ENCODE assay signal across 15 cellular contexts in the genomic region with DNA sequence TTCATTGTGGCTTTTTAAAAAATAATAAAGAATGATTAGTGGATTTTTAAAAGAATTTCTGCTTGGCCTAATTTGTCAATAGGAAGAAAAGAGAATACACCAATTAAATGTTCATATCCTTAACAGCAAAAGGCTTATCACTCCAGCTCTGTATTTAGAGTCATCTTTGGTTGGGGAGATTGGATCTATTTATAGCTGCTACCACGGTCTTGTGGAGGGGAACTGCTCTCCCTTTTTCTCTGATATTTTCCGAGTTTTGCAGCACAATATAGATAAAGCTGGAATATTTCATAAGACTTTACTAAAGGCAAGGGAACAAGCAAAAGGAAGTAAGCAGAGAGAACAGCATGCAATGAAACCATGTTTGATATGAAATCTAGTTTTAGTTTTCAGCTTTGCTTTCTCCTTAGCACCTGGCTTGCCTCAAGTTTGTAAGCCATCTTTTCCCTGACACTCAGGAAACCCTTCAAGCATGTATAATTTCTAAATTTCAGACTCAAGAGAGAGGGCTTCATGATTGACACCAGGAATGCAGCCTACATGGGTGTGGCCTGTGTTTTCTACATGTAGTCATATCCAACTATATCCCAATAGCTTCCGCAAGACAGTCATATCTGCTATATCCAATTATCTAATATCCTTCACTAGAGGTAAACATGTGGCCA. TPM values are rescaled to one million over a fixed set of nuclear protein-coding genes. Genes with fewer than 3 reads are reported as not detected.
A peak's percentile ranks its signal among the peaks of the same experiment; 100 is the strongest.
DNase-seq lines count a peak whose midpoint lies in the region; ATAC-seq, FAIRE-seq and TF ChIP-seq lines count a peak whose summit lies in the region.
"Had no signal": no experiment of that assay in that cellular context is flagged by ENCODE, and none has a peak within 500 bp of the region (broad histone marks: within the 10 kb centered on the region; RNA-seq: fewer than 3 reads in every experiment).

No MANE protein-coding gene starts in this region.

- H3K9me2 ChIP-seq in hepatocyte (replicated peaks; ENCODE audit: insufficient read depth), result no peaks in the 10 kb centered on the region

- ATAC-seq in HG02840 (IDR thresholded peaks at IDR 0.05; ENCODE audit: low FRiP score, unreplicated experiment), result peak; percentile 64
- ATAC-seq: activated naive CD8-positive, alpha-beta T cell treated with anti-CD3 and anti-CD28 coated beads, Interleukin-2, amount 50 U/mL, for 24 hours; gastroesophageal sphincter; left colon; stimulated activated effector memory CD8-positive, alpha-beta T cell treated with anti-CD3 and anti-CD28 coated beads, Interleukin-12 subunit alpha, Interleukin-12 subunit beta, amount 100 ng/mL, for 72 hours had no signal

- FAIRE-seq in D721Med (lab: Jason Lieb, UNC), result peak; percentile 53
- peak; percentile 79 for FAIRE-seq in GM19239 (lab: Jason Lieb, UNC)

- H3K4me3 ChIP-seq in hepatocyte, result no peak overlapping the region
- H3K4me3 ChIP-seq: dorsolateral prefrontal cortex, gastroesophageal sphincter had no signal

- no peak overlapping the region for H3K4me2 ChIP-seq in hepatocyte

- H4K20me1 ChIP-seq in hepatocyte (ENCODE audit: insufficient read depth, poor library complexity, severe bottlenecking), result no peaks in the 10 kb centered on the region

- no peak overlapping the region for H3K27ac ChIP-seq in hepatocyte
- H3K27ac ChIP-seq: gastroesophageal sphincter had no signal

- H3K4me1 ChIP-seq in hepatocyte (ENCODE audit: insufficient read depth), result no peaks in the 10 kb centered on the region
- H3K4me1 ChIP-seq: gastroesophageal sphincter had no signal

- H3K36me3 ChIP-seq in hepatocyte (replicated peaks; ENCODE audit: insufficient read depth, low read depth), result no peaks in the 10 kb centered on the region

- WGBS in hepatocyte (ENCODE audit: low lambda C conversion rate, missing lambda C conversion rate), result 80% methylated on average over 3 of the region's 3 CpGs

- no peaks in the 10 kb centered on the region for H3K27me3 ChIP-seq in hepatocyte
- H3K27me3 ChIP-seq: dorsolateral prefrontal cortex, gastroesophageal sphincter had no signal

- no peaks in the 10 kb centered on the region for H3K9me3 ChIP-seq in hepatocyte (ENCODE audit: low read depth)
- H3K9me3 ChIP-seq: gastroesophageal sphincter had no signal

- H3K79me2 ChIP-seq in hepatocyte, result no peaks in the 10 kb centered on the region

- TF ChIP-seq CTCF in D721Med (IDR thresholded peaks at IDR 0.05; ENCODE audit: insufficient read depth, missing control alignments) (no peak), hepatocyte (IDR thresholded peaks at IDR 0.05; ENCODE audit: poor library complexity) (no peak)

- no peak overlapping the region for H2AFZ ChIP-seq in hepatocyte

- DNase-seq in D721Med (ENCODE audit: insufficient read length, low spot score), result no peak
- no peak for DNase-seq in GM19239 (ENCODE audit: insufficient read length, low spot score)
- peak; percentile 2 for DNase-seq in NAMALWA (ENCODE audit: low spot score)
- DNase-seq in HK-2 (ENCODE audit: unreplicated experiment), result no peak
- no peak for DNase-seq in hepatocyte (ENCODE audit: low spot score)
- no peak for DNase-seq in amniotic stem cell (lab: John Stamatoyannopoulos, UW)
- no peak for DNase-seq in GDM1 (lab: John Stamatoyannopoulos, UW)
- DNase-seq: activated naive CD8-positive, alpha-beta T cell treated with anti-CD3 and anti-CD28 coated beads, Interleukin-2, amount 50 U/mL, for 24 hours; dorsolateral prefrontal cortex; left colon; NCI-H1105 treated with DMSO at 0.1 percent for 48 hours; T-helper 2 cell had no signal

RNA-seq across cellular contexts. Expression of gene BRMS1L, which starts 35.2 kb away (rescaled TPM):
- 12.6 and 14.2 TPM in 2 replicates for total RNA-seq in hepatocyte
- 11.5 and 14.6 TPM in 2 replicates for polyA plus RNA-seq in hepatocyte

RNA-seq across cellular contexts. Expression of gene RALGAPA1, which starts 52.2 kb away (rescaled TPM):
- 41.6 and 50.3 TPM in 2 replicates for total RNA-seq in hepatocyte
- 14.0 and 19.2 TPM in 2 replicates for polyA plus RNA-seq in hepatocyte
